In genomic region chr10:133276435-133277201, GRCh38 we compare ENCODE assay signal across 9 cellular contexts. TPM values are rescaled to one million over a fixed set of nuclear protein-coding genes. Genes with fewer than 3 reads are reported as not detected.
DNase-seq lines count a peak whose midpoint lies in the region; ATAC-seq and TF ChIP-seq lines count a peak whose summit lies in the region.
"Had no signal": no experiment of that assay in that cellular context is flagged by ENCODE, and none has a peak within 500 bp of the region (broad histone marks: within the 10 kb centered on the region; RNA-seq: fewer than 3 reads in every experiment).

TSS of gene ADAM8 (minus strand) at chr10:133276868. CDS start at chr10:133276817, 51 bp downstream.

- TF ChIP-seq EP300 in Ishikawa (IDR thresholded peaks at IDR 0.05; ENCODE audit: borderline replicate concordance), result no peak

- peak within 1 kb of the TSS; percentile 89 for H3K27ac Mint-ChIP-seq in activated T-cell treated with anti-CD3 and anti-CD28 coated beads, Interleukin-2, amount 50 U/mL, for 24 hours
- H3K27ac Mint-ChIP-seq: nephron had no signal

- H3K27ac ChIP-seq in DOHH2 (ENCODE audit: low read depth, low read length), result no peak within 1 kb of the TSS

- peaks cover 33% of the 10 kb centered on the region for H3K4me1 Mint-ChIP-seq in activated T-cell treated with anti-CD3 and anti-CD28 coated beads, Interleukin-2, amount 50 U/mL, for 24 hours (ENCODE audit: low read depth)
- H3K4me1 Mint-ChIP-seq: nephron had no signal

- DNase-seq in activated T-cell treated with anti-CD3 and anti-CD28 coated beads, Interleukin-2, amount 50 U/mL, for 24 hours, result peak; percentile 79
- DNase-seq in left cardiac atrium, result no peak
- peak in 3 of 4 experiments; percentile 43 to 76 (median 55) for DNase-seq in stimulated activated CD4-positive, alpha-beta T cell treated with anti-CD3 and anti-CD28 coated beads, Interleukin-1b, Interleukin-23, amount 100 ng/mL, for 24 hours (ENCODE audit: low read depth in 4 of 4, low spot score in 1 of 4)
- DNase-seq in posterior vena cava (ENCODE audit: low spot score), result no peak
- no peak for DNase-seq in COR-L47 (lab: John Stamatoyannopoulos, UW)

- peak within 1 kb of the TSS; percentile 88 for H3K4me3 Mint-ChIP-seq in activated T-cell treated with anti-CD3 and anti-CD28 coated beads, Interleukin-2, amount 50 U/mL, for 24 hours
- H3K4me3 Mint-ChIP-seq: nephron had no signal

- H3K27me3 ChIP-seq in DOHH2 (ENCODE audit: control insufficient read depth, low read length), result peaks cover 9% of the 10 kb centered on the region

- no peaks in the 10 kb centered on the region for H3K27me3 Mint-ChIP-seq in activated T-cell treated with anti-CD3 and anti-CD28 coated beads, Interleukin-2, amount 50 U/mL, for 24 hours

- H3K4me3 ChIP-seq in DOHH2 (ENCODE audit: low read length), result peak within 1 kb of the TSS; percentile 28; the same call in 1 of the 2 replicates

- peaks cover 66% of the 10 kb centered on the region for H3K36me3 Mint-ChIP-seq in activated T-cell treated with anti-CD3 and anti-CD28 coated beads, Interleukin-2, amount 50 U/mL, for 24 hours (ENCODE audit: low read depth)

- peak; percentile 48 for ATAC-seq in GM21381 (IDR thresholded peaks at IDR 0.05; ENCODE audit: unreplicated experiment)
- peak; percentile 33 to 38 for ATAC-seq in left cardiac atrium

- no peaks in the 10 kb centered on the region for H3K9me3 ChIP-seq in DOHH2 (ENCODE audit: control insufficient read depth, insufficient read depth, low read length)

- peak within 1 kb of the TSS; percentile 51 for H3K4me2 ChIP-seq in DOHH2 (ENCODE audit: low read length)

- TF ChIP-seq RAD21 in Ishikawa (IDR thresholded peaks at IDR 0.05; ENCODE audit: low read depth), result no peak

- H4K20me1 ChIP-seq in DOHH2 (ENCODE audit: control insufficient read depth, insufficient read depth, low read depth, low read length), result no peaks in the 10 kb centered on the region

- intact Hi-C loops in left cardiac atrium (cut with DNase I) (no loop called here), posterior vena cava (cut with DNase I) (no loop called here)

- no peaks in the 10 kb centered on the region for H3K9me2 ChIP-seq in DOHH2 (replicated peaks; ENCODE audit: control insufficient read depth, low read length)

- no peaks in the 10 kb centered on the region for H3F3A ChIP-seq in DOHH2 (ENCODE audit: control insufficient read depth, insufficient read depth)

- TF ChIP-seq CTCF in DOHH2 (IDR thresholded peaks at IDR 0.05; ENCODE audit: low read depth, low read length, poor library complexity, severe bottlenecking), result no peak

- no peaks in the 10 kb centered on the region for H3K79me2 ChIP-seq in DOHH2 (ENCODE audit: control insufficient read depth, low read length)

- no peaks in the 10 kb centered on the region for H3K9me3 Mint-ChIP-seq in activated T-cell treated with anti-CD3 and anti-CD28 coated beads, Interleukin-2, amount 50 U/mL, for 24 hours
- H3K9me3 Mint-ChIP-seq: nephron had no signal

- H3K4me1 ChIP-seq in DOHH2 (ENCODE audit: control insufficient read depth, low read length), result peaks cover 37% of the 10 kb centered on the region

- no peaks in the 10 kb centered on the region for H3K36me3 ChIP-seq in DOHH2 (ENCODE audit: control insufficient read depth, low read length)

TF ChIP-seq in Ishikawa, 13 proteins besides CTCF, POLR2A, EP300 and RAD21:
- TF ChIP-seq NFIC (IDR thresholded peaks at IDR 0.05) (no peak), MAX (IDR thresholded peaks at IDR 0.05) (peak; percentile 81), FOXM1 (IDR thresholded peaks at IDR 0.05; ENCODE audit: borderline replicate concordance, low read depth) (no peak), ZBTB7A (IDR thresholded peaks at IDR 0.05; ENCODE audit: low read depth) (peak; percentile 50; the same call in 1 of the 2 replicates)

RNA-seq across cellular contexts. Expression of gene ADAM8, which starts in this region (rescaled TPM):
- total RNA-seq in left cardiac atrium (1 to 10 TPM; 2.3 to 3.8 TPM), posterior vena cava (1 to 10 TPM; 7.0 to 9.0 TPM)

Comparison
In these comparisons a context has a peak if more than half of its experiments do, and no peak if none do; other contexts are left out.
1. DNase-seq: peak in activated T-cell treated with anti-CD3 and anti-CD28 coated beads, Interleukin-2, amount 50 U/mL, for 24 hours (single experiment) and stimulated activated CD4-positive, alpha-beta T cell treated with anti-CD3 and anti-CD28 coated beads, Interleukin-1b, Interleukin-23, amount 100 ng/mL, for 24 hours (3 of 4); none in left cardiac atrium (single experiment), posterior vena cava (single experiment) and COR-L47 (single experiment).